11 cellular contexts compared by ENCODE assay signal in the genomic region with DNA sequence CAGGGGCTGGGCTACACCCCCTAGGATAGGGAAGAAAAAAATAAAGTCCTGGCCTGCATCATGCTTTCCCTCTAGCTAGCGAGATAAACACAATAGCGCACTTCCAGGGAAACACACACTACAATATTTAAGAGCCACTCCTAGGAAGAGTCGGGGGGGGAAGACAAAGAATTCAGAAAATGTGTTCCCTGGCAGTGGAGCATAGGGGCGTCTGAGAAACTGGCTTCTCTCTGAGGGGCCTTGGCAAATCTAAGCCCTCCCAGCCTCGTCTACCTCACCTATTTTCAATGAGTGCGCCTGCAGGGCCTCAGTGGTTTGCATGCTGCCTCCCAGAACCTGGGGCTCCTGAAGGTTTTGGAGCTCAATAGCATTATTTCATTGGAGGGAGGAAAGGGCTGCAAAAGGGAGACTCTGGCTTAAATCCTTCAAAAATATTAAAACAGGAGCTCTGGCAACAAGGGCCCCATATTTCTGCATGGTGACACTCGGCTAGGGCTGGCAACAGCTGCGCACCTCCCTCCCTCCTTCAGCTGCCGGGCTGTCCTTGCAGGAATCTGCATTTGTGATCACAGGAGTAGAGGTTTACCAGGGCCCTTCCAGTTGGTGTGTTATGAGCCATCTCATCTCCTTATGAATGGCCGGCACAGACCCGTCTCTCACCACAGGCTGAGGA. TPM values are rescaled to one million over a fixed set of nuclear protein-coding genes. Genes with fewer than 3 reads are reported as not detected.
A peak's percentile ranks its signal among the peaks of the same experiment; 100 is the strongest.
DNase-seq lines count a peak whose midpoint lies in the region; ATAC-seq and TF ChIP-seq lines count a peak whose summit lies in the region.
"Had no signal": no experiment of that assay in that cellular context is flagged by ENCODE, and none has a peak within 500 bp of the region (broad histone marks: within the 10 kb centered on the region; RNA-seq: fewer than 3 reads in every experiment).

No MANE protein-coding gene starts in this region.

- H3K27me3 ChIP-seq in OCI-LY3 (ENCODE audit: low read depth, low read length) = no peaks in the 10 kb centered on the region
- H3K27me3 ChIP-seq in esophagus muscularis mucosa = no peaks in the 10 kb centered on the region
- H3K27me3 ChIP-seq in trophoblast cell (ENCODE audit: insufficient read depth, low read length) = no peaks in the 10 kb centered on the region

- no peak overlapping the region for H2BK12ac ChIP-seq in trophoblast cell (ENCODE audit: low read length)

- H3K23ac ChIP-seq in trophoblast cell (ENCODE audit: low read length) = no peak overlapping the region

- H3K4me2 ChIP-seq in OCI-LY3 (ENCODE audit: low read length) (peak overlapping the region; percentile 86), trophoblast cell (ENCODE audit: low read length) (peak overlapping the region; percentile 1)

- H4K8ac ChIP-seq in trophoblast cell (ENCODE audit: low read depth, low read length) = no peak overlapping the region

- H3K9ac ChIP-seq in OCI-LY3 (ENCODE audit: low read length) (peak overlapping the region; percentile 12; the same call in 1 of the 2 replicates), trophoblast cell (ENCODE audit: low read length) (no peak overlapping the region)

- H3K18ac ChIP-seq in trophoblast cell (ENCODE audit: low read length) = no peak overlapping the region

- no peak overlapping the region for H2BK5ac ChIP-seq in trophoblast cell (ENCODE audit: low read depth, low read length, poor library complexity)

- no peak overlapping the region for H2BK120ac ChIP-seq in trophoblast cell (ENCODE audit: insufficient read depth, low read length, poor library complexity)

- 82% methylated on average over 10 of the region's 11 CpGs for WGBS in esophagus muscularis mucosa
- no CpG with 5 or more reads among the region's 11 CpGs for WGBS in trophoblast cell (ENCODE audit: extremely low coverage, insufficient coverage, insufficient read length)

- H3K4ac ChIP-seq in trophoblast cell (ENCODE audit: low read depth, low read length) = peak overlapping the region; percentile 6

- H3K79me1 ChIP-seq in trophoblast cell (ENCODE audit: low read length) = no peaks in the 10 kb centered on the region

- no peak overlapping the region for H2AK5ac ChIP-seq in trophoblast cell (ENCODE audit: low read length)

- TF ChIP-seq POLR2A in esophagus muscularis mucosa (IDR thresholded peaks at IDR 0.05; ENCODE audit: low read depth) = no peak

- intact Hi-C loops in esophagus muscularis mucosa (cut with DNase I) = no loop called here

- peaks cover 96% of the 10 kb centered on the region for H3K79me2 ChIP-seq in OCI-LY3 (ENCODE audit: low read length)
- H3K79me2 ChIP-seq in trophoblast cell (ENCODE audit: control insufficient read depth, insufficient read depth, low read length, poor library complexity) = peaks cover 12% of the 10 kb centered on the region

- H4K20me1 ChIP-seq in OCI-LY3 (ENCODE audit: insufficient read depth, low read length) = peaks cover 24% of the 10 kb centered on the region

- H3K4me1 ChIP-seq in OCI-LY3 (ENCODE audit: low read length) (peaks cover 59% of the 10 kb centered on the region), esophagus muscularis mucosa (peaks cover 72 to 87% (median 84%) of the 10 kb centered on the region in 4 donors), trophoblast cell (ENCODE audit: control insufficient read depth in 1 of 2, insufficient read depth in 2 of 2, low read length in 2 of 2) (peaks cover 5 to 12% of the 10 kb centered on the region in 2 experiments)

- no peak overlapping the region for H4K91ac ChIP-seq in trophoblast cell (ENCODE audit: low read depth, low read length)

- H3K4me3 ChIP-seq in OCI-LY3 (ENCODE audit: low read length) (no peak overlapping the region), esophagus muscularis mucosa (no peak overlapping the region), trophoblast cell (ENCODE audit: low read depth, low read length) (no peak overlapping the region)

- TF ChIP-seq CTCF in OCI-LY3 (IDR thresholded peaks at IDR 0.05; ENCODE audit: low read depth, low read length) = no peak
- no peak for TF ChIP-seq CTCF in esophagus muscularis mucosa (IDR thresholded peaks at IDR 0.05)

- H2AFZ ChIP-seq in OCI-LY3 (ENCODE audit: low read depth, low read length) (no peak overlapping the region), trophoblast cell (ENCODE audit: insufficient read depth, low read length, poor library complexity) (no peak overlapping the region)

- H3K14ac ChIP-seq in trophoblast cell (ENCODE audit: low read length) = no peak overlapping the region

- H3K36me3 ChIP-seq in OCI-LY3 (replicated peaks; ENCODE audit: low read depth, low read length) = peaks cover 28% of the 10 kb centered on the region
- H3K36me3 ChIP-seq in esophagus muscularis mucosa = peaks cover 0 to 11% (median 0%) of the 10 kb centered on the region in 4 donors
- peaks cover 0 to 4% of the 10 kb centered on the region in 2 experiments for H3K36me3 ChIP-seq in trophoblast cell (ENCODE audit: control insufficient read depth in 1 of 2, insufficient read depth in 2 of 2, low read length in 2 of 2)

- TF ChIP-seq EP300 in esophagus muscularis mucosa (IDR thresholded peaks at IDR 0.05) = no peak

- DNase-seq in ELF-1 (ENCODE audit: low read depth, low spot score) (peak; percentile 21), esophagus muscularis mucosa (ENCODE audit: extremely low spot score) (no peak), trophoblast cell (peak in 1 of 2 donors; percentile 8), NCI-H2029 treated with DMSO at 0.1 percent for 48 hours (lab: John Stamatoyannopoulos, UW) (no peak)
- DNase-seq: COR-L47, NCI-H1092, NCI-H510A had no signal

- ATAC-seq in HG03097 (IDR thresholded peaks at IDR 0.05; ENCODE audit: low FRiP score, unreplicated experiment) (no peak), HG02798 (IDR thresholded peaks at IDR 0.05; ENCODE audit: poor library complexity, unreplicated experiment) (no peak), HG03469 (IDR thresholded peaks at IDR 0.05; ENCODE audit: unreplicated experiment) (no peak)

- H3K9me3 ChIP-seq in OCI-LY3 (ENCODE audit: insufficient read depth, low read length) (no peaks in the 10 kb centered on the region), esophagus muscularis mucosa (no peaks in the 10 kb centered on the region), trophoblast cell (ENCODE audit: insufficient read depth, low read depth, low read length) (no peaks in the 10 kb centered on the region)

- peak overlapping the region; percentile 97 for H3K27ac ChIP-seq in OCI-LY3 (ENCODE audit: low read length)
- H3K27ac ChIP-seq in esophagus muscularis mucosa (replicated peaks in 1 of 4) = peak overlapping the region in 3 of 4 donors; percentile 16 to 73 (median 20)
- H3K27ac ChIP-seq in trophoblast cell (ENCODE audit: low read depth, low read length) = no peak overlapping the region

- H4K12ac ChIP-seq in trophoblast cell (ENCODE audit: low read depth, low read length) = no peak overlapping the region

RNA-seq across cellular contexts. Expression of a gene that starts 10.8 kb away (rescaled TPM):
- 100 to 1,000 TPM; 126 to 213 (median 166) TPM for total RNA-seq in esophagus muscularis mucosa
- polyA plus RNA-seq in trophoblast cell (2013) = 460 and 504 TPM in 2 replicates
